Comparison of ENCODE assay signal across 17 cellular contexts in the genomic region with DNA sequence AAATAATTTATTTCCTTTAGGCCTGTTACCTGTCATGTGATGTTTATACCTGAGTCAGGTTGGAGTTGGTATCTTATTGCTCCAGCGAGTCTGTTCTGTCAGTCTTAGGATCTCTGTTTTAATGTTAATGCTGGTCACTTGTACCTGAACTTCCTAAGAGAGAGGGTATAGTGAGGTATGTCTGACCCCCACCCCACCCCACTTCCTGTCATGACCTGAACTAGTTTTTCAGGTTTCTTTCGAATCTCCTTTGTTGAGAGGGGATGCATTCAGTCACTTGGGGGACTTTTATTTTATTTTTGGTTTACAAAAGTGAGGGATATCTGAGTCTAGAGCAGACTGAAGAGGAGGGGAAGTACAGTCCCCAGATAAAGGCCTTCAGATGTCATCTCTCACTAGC.
A peak's percentile ranks its signal among the peaks of the same experiment; 100 is the strongest.
DNase-seq lines count a peak whose midpoint lies in the region; ATAC-seq and TF ChIP-seq lines count a peak whose summit lies in the region.
"Had no signal": no experiment of that assay in that cellular context is flagged by ENCODE, and none has a peak within 500 bp of the region (broad histone marks: within the 10 kb centered on the region; RNA-seq: fewer than 3 reads in every experiment).

No MANE protein-coding gene starts in this region.

- H3K9me3 ChIP-seq in HUES6 (ENCODE audit: control insufficient read depth, insufficient read depth, low read depth, low read length) (no peaks in the 10 kb centered on the region), endodermal cell (ENCODE audit: control insufficient read depth, low read length) (no peaks in the 10 kb centered on the region), spleen (peaks cover 0 to 21% (median 2%) of the 10 kb centered on the region in 8 donors)
- H3K9me3 ChIP-seq: BLaER1 treated with 17β-estradiol and CSF1 and Interleukin-3, amounts not matched to agents 10 nM and 100 nM had no signal

- H4K20me1 ChIP-seq in GM23338 (replicated peaks; ENCODE audit: insufficient read depth) = no peaks in the 10 kb centered on the region
- H4K20me1 ChIP-seq: BLaER1 treated with 17β-estradiol and CSF1 and Interleukin-3, amounts not matched to agents 10 nM and 100 nM had no signal

- H3K4me2 ChIP-seq in GM23338 = peak overlapping the region; percentile 23
- H3K4me2 ChIP-seq: BLaER1 treated with 17β-estradiol and CSF1 and Interleukin-3, amounts not matched to agents 10 nM and 100 nM had no signal

- H3K9ac ChIP-seq in HUES6 (ENCODE audit: low read length) (no peak overlapping the region), endodermal cell (ENCODE audit: extremely low read depth, low read length, poor library complexity, severe bottlenecking) (no peak overlapping the region)
- H3K9ac ChIP-seq: BLaER1 treated with 17β-estradiol and CSF1 and Interleukin-3, amounts not matched to agents 10 nM and 100 nM had no signal

- H2AFZ ChIP-seq in GM23338 = no peak overlapping the region

- H3K4me3 Mint-ChIP-seq in GM23338 = peak overlapping the region; percentile 46
- H3K4me3 Mint-ChIP-seq in endodermal cell = no peak overlapping the region
- H3K4me3 Mint-ChIP-seq: CD4-positive, CD25-positive, alpha-beta regulatory T cell had no signal

- no peak for TF ChIP-seq POLR2A in spleen (IDR thresholded peaks at IDR 0.05)

- 91 to 100% methylated on average over 1 to 2 of the region's 2 CpGs for WGBS in endodermal cell (ENCODE audit: insufficient coverage in 1 of 2, insufficient read length in 1 of 2), 2 experiments
- 43 to 68% (median 55%) methylated on average over 2 of the region's 2 CpGs for WGBS in spleen, 5 donors

- H3K4me3 ChIP-seq in GM23338 (0 out of 2 replicates have a peak overlapping the region, but pooled peaks have one; percentile 2), HUES6 (ENCODE audit: low read depth, low read length) (no peak overlapping the region), endodermal cell (ENCODE audit: low read length) (no peak overlapping the region), spleen (no peak overlapping the region)
- H3K4me3 ChIP-seq: BLaER1 treated with 17β-estradiol and CSF1 and Interleukin-3, amounts not matched to agents 10 nM and 100 nM; K562 had no signal

- H3K27me3 ChIP-seq in GM23338 (ENCODE audit: insufficient read depth) = no peaks in the 10 kb centered on the region
- H3K27me3 ChIP-seq in HUES6 (ENCODE audit: control insufficient read depth, insufficient read depth, low read length) = no peaks in the 10 kb centered on the region
- no peaks in the 10 kb centered on the region for H3K27me3 ChIP-seq in endodermal cell (ENCODE audit: control insufficient read depth, insufficient read depth, low read length, poor library complexity, severe bottlenecking)
- H3K27me3 ChIP-seq in spleen (replicated peaks in 1 of 7) = peaks cover 0 to 18% (median 0%) of the 10 kb centered on the region in 7 donors
- H3K27me3 ChIP-seq: BLaER1 treated with 17β-estradiol and CSF1 and Interleukin-3, amounts not matched to agents 10 nM and 100 nM had no signal

- no peaks in the 10 kb centered on the region; the same call in 2 of the 3 replicates for H3K9me3 Mint-ChIP-seq in GM23338
- no peaks in the 10 kb centered on the region for H3K9me3 Mint-ChIP-seq in endodermal cell

- H3K36me3 Mint-ChIP-seq in GM23338 (ENCODE audit: low read depth) (no peaks in the 10 kb centered on the region; the same call in 2 of the 3 replicates), endodermal cell (ENCODE audit: low read depth) (no peaks in the 10 kb centered on the region)
- H3K36me3 Mint-ChIP-seq: CD4-positive, CD25-positive, alpha-beta regulatory T cell had no signal

- H3K27ac Mint-ChIP-seq in GM23338 = peak overlapping the region; percentile 93
- H3K27ac Mint-ChIP-seq in endodermal cell = peak overlapping the region; percentile 67
- H3K27ac Mint-ChIP-seq: CD4-positive, CD25-positive, alpha-beta regulatory T cell had no signal

- peak; percentile 17 for ATAC-seq in GM23338
- ATAC-seq in GM18867 (IDR thresholded peaks at IDR 0.05; ENCODE audit: unreplicated experiment) = no peak
- ATAC-seq in HG02610 (IDR thresholded peaks at IDR 0.05; ENCODE audit: unreplicated experiment) = no peak
- ATAC-seq: K562 had no signal

- H3K36me3 ChIP-seq in GM23338 (ENCODE audit: insufficient read depth) (no peaks in the 10 kb centered on the region), HUES6 (ENCODE audit: control insufficient read depth, insufficient read depth, low read length) (no peaks in the 10 kb centered on the region), endodermal cell (ENCODE audit: control insufficient read depth, insufficient read depth, low read length) (no peaks in the 10 kb centered on the region), spleen (no peaks in the 10 kb centered on the region)
- H3K36me3 ChIP-seq: BLaER1 treated with 17β-estradiol and CSF1 and Interleukin-3, amounts not matched to agents 10 nM and 100 nM had no signal

- H3F3A ChIP-seq in GM23338 (replicated peaks; ENCODE audit: low read depth) = no peaks in the 10 kb centered on the region

- H3K4me1 ChIP-seq in GM23338 (ENCODE audit: insufficient read depth) = peaks cover 33% of the 10 kb centered on the region
- peaks cover 27% of the 10 kb centered on the region for H3K4me1 ChIP-seq in HUES6 (ENCODE audit: control insufficient read depth, insufficient read depth, low read length)
- H3K4me1 ChIP-seq in endodermal cell (ENCODE audit: control insufficient read depth, insufficient read depth, low read length) = peaks cover 3% of the 10 kb centered on the region
- H3K4me1 ChIP-seq in spleen = no peaks in the 10 kb centered on the region
- H3K4me1 ChIP-seq: BLaER1 treated with 17β-estradiol and CSF1 and Interleukin-3, amounts not matched to agents 10 nM and 100 nM had no signal

- H3K4me1 Mint-ChIP-seq in GM23338 = peaks cover 43% of the 10 kb centered on the region
- H3K4me1 Mint-ChIP-seq in endodermal cell = peaks cover 20% of the 10 kb centered on the region
- H3K4me1 Mint-ChIP-seq: CD4-positive, CD25-positive, alpha-beta regulatory T cell had no signal

- H3K27me3 Mint-ChIP-seq in GM23338 (ENCODE audit: insufficient read depth, low read depth, poor library complexity) (no peaks in the 10 kb centered on the region), endodermal cell (ENCODE audit: insufficient read depth) (no peaks in the 10 kb centered on the region)
- H3K27me3 Mint-ChIP-seq: CD4-positive, CD25-positive, alpha-beta regulatory T cell had no signal

- no peaks in the 10 kb centered on the region for H3K79me2 ChIP-seq in GM23338 (replicated peaks; ENCODE audit: insufficient read depth)

- intact Hi-C loops in spleen (cut with DNase I; ENCODE audit: low total_unique reads) = no loop called here

- DNase-seq in GM23338 (ENCODE audit: low spot score) (peak; percentile 89), endodermal cell (peak; percentile 67), iPS-NIHi11 (ENCODE audit: low spot score) (peak; percentile 25), spleen (no peak), NCI-H774 (lab: John Stamatoyannopoulos, UW) (no peak)
- DNase-seq: ACHN; Calu3; CD4-positive, CD25-positive, alpha-beta regulatory T cell; DMS 273 treated with DMSO at 0.1 percent for 48 hours; DMS79 treated with DMSO at 0.1 percent for 48 hours; EL; H7 had no signal

- H3K27ac ChIP-seq in GM23338 (ENCODE audit: low read depth) (peak overlapping the region; percentile 64), HUES6 (ENCODE audit: low read depth, low read length) (peak overlapping the region; percentile 38; the same call in 1 of the 2 replicates), endodermal cell (ENCODE audit: low read depth, low read length) (no peak overlapping the region), spleen (no peak overlapping the region)
- H3K27ac ChIP-seq: BLaER1 treated with 17β-estradiol and CSF1 and Interleukin-3, amounts not matched to agents 10 nM and 100 nM had no signal

- no peaks in the 10 kb centered on the region for H3K9me2 ChIP-seq in GM23338 (ENCODE audit: insufficient read depth)

- TF ChIP-seq CTCF in GM23338 (conservative IDR thresholded peaks at IDR 0.05; ENCODE audit: low read depth in 2 of 2) (no peak), endodermal cell (conservative IDR thresholded peaks at IDR 0.05) (no peak), spleen (IDR thresholded peaks at IDR 0.05 in 8 of 11, conservative IDR thresholded peaks at IDR 0.05 in 3 of 11) (no peak)

TF ChIP-seq in GM23338, 12 proteins besides CTCF, POLR2A, EP300 and RAD21 (continues in another document):
- TF ChIP-seq, protein P1, sequence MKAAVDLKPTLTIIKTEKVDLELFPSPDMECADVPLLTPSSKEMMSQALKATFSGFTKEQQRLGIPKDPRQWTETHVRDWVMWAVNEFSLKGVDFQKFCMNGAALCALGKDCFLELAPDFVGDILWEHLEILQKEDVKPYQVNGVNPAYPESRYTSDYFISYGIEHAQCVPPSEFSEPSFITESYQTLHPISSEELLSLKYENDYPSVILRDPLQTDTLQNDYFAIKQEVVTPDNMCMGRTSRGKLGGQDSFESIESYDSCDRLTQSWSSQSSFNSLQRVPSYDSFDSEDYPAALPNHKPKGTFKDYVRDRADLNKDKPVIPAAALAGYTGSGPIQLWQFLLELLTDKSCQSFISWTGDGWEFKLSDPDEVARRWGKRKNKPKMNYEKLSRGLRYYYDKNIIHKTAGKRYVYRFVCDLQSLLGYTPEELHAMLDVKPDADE (IDR thresholded peaks at IDR 0.05) = peak; percentile 64; the same call in 1 of the 2 replicates
- peak; percentile 38; the same call in 1 of the 2 replicates for TF ChIP-seq CREB1 (CRISPR knock-in tag; IDR thresholded peaks at IDR 0.05; ENCODE audit: low read depth)

Comparison
In these comparisons a context has a peak if more than half of its experiments do, and no peak if none do; other contexts are left out.
1. DNase-seq: peak in GM23338 (single experiment), endodermal cell (single experiment) and iPS-NIHi11 (single experiment); none in spleen (single experiment) and NCI-H774 (single experiment).
2. H3K27ac ChIP-seq: peak in GM23338 (single experiment) and HUES6 (single experiment); none in endodermal cell (single experiment) and spleen (0 of 8).